29 cellular contexts compared by ENCODE assay signal in genomic region chrX:143500751-143501150, GRCh38. TPM values are rescaled to one million over a fixed set of nuclear protein-coding genes. Genes with fewer than 3 reads are reported as not detected.
"Had no signal": no experiment of that assay in that cellular context is flagged by ENCODE, and none has a peak within 500 bp of the region (broad histone marks: within the 10 kb centered on the region; RNA-seq: fewer than 3 reads in every experiment).

No MANE protein-coding gene starts in this region.

- H3K4me3 ChIP-seq: ascending aorta, colonic mucosa, dorsolateral prefrontal cortex, lower lobe of right lung, neural progenitor cell, spleen, testis, uterus had no signal

- H3K4me1 ChIP-seq: ascending aorta, colonic mucosa, lower lobe of right lung, neural progenitor cell, spleen, testis, uterus had no signal

- H3K27me3 ChIP-seq: ascending aorta, colonic mucosa, neural progenitor cell, spleen, testis, uterus had no signal

- ATAC-seq: activated CD8-positive, alpha-beta memory T cell treated with anti-CD3 and anti-CD28 coated beads, Interleukin-2, amount 10 ng/mL, durations not matched to agents 7 days and 5 days; activated CD8-positive, alpha-beta T cell treated with anti-CD3 and anti-CD28 coated beads for 36 hours; effector memory CD8-positive, alpha-beta T cell; esophagus mucosa; lower lobe of right lung; naive thymus-derived CD8-positive, alpha-beta T cell had no signal

- H3K27ac ChIP-seq: ascending aorta, colonic mucosa, dorsolateral prefrontal cortex, lower lobe of right lung, neural progenitor cell, spleen, testis, uterus, WERI-Rb-1 had no signal

- H3K9me3 ChIP-seq: ascending aorta, colonic mucosa, lower lobe of right lung, testis, uterus had no signal

- DNase-seq: activated CD4-positive, alpha-beta T cell treated with anti-CD3 and anti-CD28 coated beads, Interleukin-2, amount 10 ng/mL, durations not matched to agents 7 days and 5 days; activated CD4-positive, CD25-positive, alpha-beta regulatory T cell treated with anti-CD3 and anti-CD28 coated beads, Interleukin-2, amount 50 U/mL, for 72 hours; activated CD8-positive, alpha-beta memory T cell treated with anti-CD3 and anti-CD28 coated beads, Interleukin-2, amount 10 ng/mL, durations not matched to agents 7 days and 5 days; activated CD8-positive, alpha-beta T cell treated with anti-CD3 and anti-CD28 coated beads for 36 hours; activated gamma-delta T cell treated with Interleukin-2 at 50 U/mL for 16 hours; colonic mucosa; dorsolateral prefrontal cortex; effector memory CD8-positive, alpha-beta T cell; hippocampal formation; lower lobe of right lung; naive thymus-derived CD8-positive, alpha-beta T cell; retina; spleen; stimulated activated CD4-positive, alpha-beta T cell treated with anti-CD3 and anti-CD28 coated beads, Interleukin-4, amount 100 ng/mL, for 1 hour; stimulated activated naive CD4-positive, alpha-beta T cell; testis; trophoblast cell; uterus; WERI-Rb-1 had no signal

- H3K36me3 ChIP-seq: ascending aorta, colonic mucosa, lower lobe of right lung, neural progenitor cell, spleen, uterus, WERI-Rb-1 had no signal

RNA-seq across cellular contexts. Expression of gene SPANXN3, which starts 16.5 kb away (rescaled TPM):
- total RNA-seq: activated CD4-positive, alpha-beta T cell treated with anti-CD3 and anti-CD28 coated beads, Interleukin-2, amount 10 ng/mL, durations not matched to agents 7 days and 5 days; activated CD8-positive, alpha-beta memory T cell treated with anti-CD3 and anti-CD28 coated beads, Interleukin-2, amount 10 ng/mL, durations not matched to agents 7 days and 5 days; activated CD8-positive, alpha-beta T cell treated with anti-CD3 and anti-CD28 coated beads for 36 hours; ascending aorta; colonic mucosa; dorsolateral prefrontal cortex; endothelial cell of umbilical vein; esophagus mucosa; frontal cortex; lower lobe of right lung; mesenteric fat pad; mucosa of gallbladder; naive thymus-derived CD8-positive, alpha-beta T cell; osteoblast; posterior vena cava; spleen; T-helper 2 cell treated with Interferon-gamma antibody and Interleukin-4, amounts not matched to agents 100 ng/mL and 5 ng/mL, for 36 hours; uterus had no signal
